ENCODE assay signal across 1 cellular context in the genomic region with DNA sequence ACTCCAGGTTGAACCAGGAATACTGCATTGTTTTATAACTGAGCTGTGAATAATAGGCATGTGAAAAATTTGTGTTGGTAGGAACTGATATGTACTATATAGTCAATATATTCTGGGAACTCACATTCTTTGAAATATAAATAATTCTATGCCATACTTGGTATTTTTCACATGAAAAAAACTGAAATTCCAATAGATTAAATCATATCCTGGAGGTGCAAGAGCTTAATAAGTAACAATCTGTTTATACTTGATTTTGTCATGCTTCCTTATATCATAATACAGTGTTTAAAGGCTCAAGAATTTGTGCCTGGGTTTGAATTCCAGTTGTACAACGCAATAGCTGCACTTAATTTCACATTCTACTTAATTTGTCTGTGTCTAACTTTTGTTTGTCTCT.
TF ChIP-seq lines count a peak whose summit lies in the region.

No MANE protein-coding gene starts in this region.

TF ChIP-seq in endothelial cell of umbilical vein, 7 proteins besides CTCF, POLR2A, EP300 and RAD21 (continued from another document):
- TF ChIP-seq, protein P1, sequence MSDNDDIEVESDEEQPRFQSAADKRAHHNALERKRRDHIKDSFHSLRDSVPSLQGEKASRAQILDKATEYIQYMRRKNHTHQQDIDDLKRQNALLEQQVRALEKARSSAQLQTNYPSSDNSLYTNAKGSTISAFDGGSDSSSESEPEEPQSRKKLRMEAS (IDR thresholded peaks at IDR 0.05; ENCODE audit: insufficient read depth, insufficient read length) = no peak
- peak; percentile 48 for TF ChIP-seq FOS (IDR thresholded peaks at IDR 0.05; ENCODE audit: borderline replicate concordance, insufficient read depth, low read length)
